Comparison of ENCODE assay signal across 12 cellular contexts in genomic region chr12:101859664-101860607, GRCh38. TPM values are rescaled to one million over a fixed set of nuclear protein-coding genes. Genes with fewer than 3 reads are reported as not detected.
DNase-seq lines count a peak whose midpoint lies in the region; ATAC-seq and TF ChIP-seq lines count a peak whose summit lies in the region.
"Had no signal": no experiment of that assay in that cellular context is flagged by ENCODE, and none has a peak within 500 bp of the region (broad histone marks: within the 10 kb centered on the region; RNA-seq: fewer than 3 reads in every experiment).

No MANE protein-coding gene starts in this region.

- H3K36me3 ChIP-seq in osteoblast (ENCODE audit: insufficient read depth, low read length): no peaks in the 10 kb centered on the region
- H3K36me3 ChIP-seq: colonic mucosa had no signal

- ATAC-seq in GM21723 (IDR thresholded peaks at IDR 0.05; ENCODE audit: unreplicated experiment): peak; percentile 60
- peak; percentile 59 for ATAC-seq in HG03571 (IDR thresholded peaks at IDR 0.05; ENCODE audit: unreplicated experiment)
- no peak for ATAC-seq in left cardiac atrium

- H3K27ac ChIP-seq in osteoblast (ENCODE audit: low read depth, low read length): peak overlapping the region; percentile 46
- H3K27ac ChIP-seq: colonic mucosa had no signal

- H3K4me1 ChIP-seq in osteoblast (ENCODE audit: insufficient read depth, low read length): peaks cover 41% of the 10 kb centered on the region
- H3K4me1 ChIP-seq: colonic mucosa had no signal

- no peak overlapping the region for H3K4me3 ChIP-seq in osteoblast (ENCODE audit: insufficient read depth, low read length)
- H3K4me3 ChIP-seq: colonic mucosa had no signal

- intact Hi-C loops in left cardiac atrium (cut with DNase I): no loop called here

- H3K9me3 ChIP-seq in osteoblast (ENCODE audit: low read depth, low read length): no peaks in the 10 kb centered on the region
- H3K9me3 ChIP-seq: colonic mucosa had no signal

- no peaks in the 10 kb centered on the region for H3K27me3 ChIP-seq in osteoblast (ENCODE audit: insufficient read depth, low read length)
- H3K27me3 ChIP-seq: colonic mucosa had no signal

- DNase-seq in NOMO-1 treated with DMSO at 0.1 percent for 48 hours (lab: John Stamatoyannopoulos, UW; ENCODE audit: unreplicated experiment) (peak; percentile 25), NOMO-1 treated with dmso at 0.1 percent for 144 hours (lab: John Stamatoyannopoulos, UW; ENCODE audit: unreplicated experiment) (no peak), osteoblast (ENCODE audit: insufficient read length, low spot score, missing footprints) (peak; percentile 48), NCI-H146 treated with DMSO at 0.1 percent for 48 hours (lab: John Stamatoyannopoulos, UW; ENCODE audit: unreplicated experiment) (no peak), left cardiac atrium (no peak), germinal center (ENCODE audit: low spot score) (no peak)
- DNase-seq: 8988T; activated CD4-positive, alpha-beta T cell treated with anti-CD3 and anti-CD28 coated beads, Interleukin-2, amount 50 U/mL, for 4 hours; colonic mucosa; NK-92 treated with Interleukin-12 subunit alpha and Interleukin-12 subunit beta, amount 100 ng/mL, for 24 hours had no signal

- H2AFZ ChIP-seq in osteoblast (ENCODE audit: low read length): no peak overlapping the region

- H3K4me2 ChIP-seq in osteoblast (ENCODE audit: insufficient read depth, low read length): no peak overlapping the region

- H3K79me2 ChIP-seq in osteoblast (ENCODE audit: insufficient read depth, low read length): no peaks in the 10 kb centered on the region

- TF ChIP-seq CTCF in osteoblast (IDR thresholded peaks at IDR 0.05; ENCODE audit: extremely low read depth, low read depth, low read length): no peak

- H4K20me1 ChIP-seq in osteoblast (ENCODE audit: insufficient read depth, low read length): no peaks in the 10 kb centered on the region

RNA-seq across cellular contexts. Expression of gene DRAM1, which starts 17.4 kb away (rescaled TPM):
- total RNA-seq in osteoblast (141 and 150 TPM in 2 replicates), left cardiac atrium (10 to 100 TPM in 1 of 2 donors, 1 to 10 TPM in 1; 9.4 to 14.2 TPM)

RNA-seq across cellular contexts. Expression of gene GNPTAB, which starts 29.2 kb away (rescaled TPM):
- total RNA-seq in osteoblast (93.0 and 93.1 TPM in 2 replicates), left cardiac atrium (10 to 100 TPM; 41.1 to 45.1 TPM)

Comparison
In these comparisons a context has a peak if more than half of its experiments do, and no peak if none do; other contexts are left out.
1. DNase-seq: peak in NOMO-1 treated with DMSO at 0.1 percent for 48 hours (single experiment) and osteoblast (single experiment); none in NOMO-1 treated with dmso at 0.1 percent for 144 hours (single experiment), NCI-H146 treated with DMSO at 0.1 percent for 48 hours (single experiment), left cardiac atrium (single experiment) and germinal center (single experiment).
2. ATAC-seq: peak in GM21723 (single experiment) and HG03571 (single experiment); none in left cardiac atrium (0 of 2).